30 cellular contexts compared by ENCODE assay signal in the genomic region with DNA sequence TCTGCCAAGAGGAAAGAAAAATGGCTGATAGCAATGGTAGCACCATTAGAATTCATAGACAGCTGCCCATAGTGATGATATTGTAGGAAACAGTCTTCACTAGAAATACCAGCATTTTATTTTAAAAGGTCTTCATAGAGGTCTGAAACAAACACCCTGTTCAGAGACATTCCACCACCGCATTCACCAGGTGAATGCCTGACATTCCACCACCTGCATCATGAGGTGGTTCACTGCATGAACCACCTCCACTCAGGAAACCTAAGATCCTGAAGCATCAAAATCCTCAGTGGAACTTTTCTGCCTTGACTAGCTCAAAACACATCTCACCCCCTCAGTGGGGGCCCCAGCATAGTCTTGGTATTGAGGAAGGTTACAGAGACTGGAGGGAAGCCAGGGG.
DNase-seq lines count a peak whose midpoint lies in the region; ATAC-seq, FAIRE-seq and TF ChIP-seq lines count a peak whose summit lies in the region.
"Had no signal": no experiment of that assay in that cellular context is flagged by ENCODE, and none has a peak within 500 bp of the region (broad histone marks: within the 10 kb centered on the region; RNA-seq: fewer than 3 reads in every experiment).

No MANE protein-coding gene starts in this region.

- H3K23ac ChIP-seq in H9 (ENCODE audit: insufficient read length, low read depth, low read length): no peak overlapping the region
- H3K23ac ChIP-seq in H1 (ENCODE audit: insufficient read length): no peak overlapping the region
- H3K23ac ChIP-seq in mesendoderm (ENCODE audit: low read length): no peak overlapping the region
- H3K23ac ChIP-seq in trophoblast cell (ENCODE audit: low read length): no peak overlapping the region

- H3K4ac ChIP-seq in H9 (ENCODE audit: low read depth, low read length) (no peak overlapping the region), H1 (replicated peaks; ENCODE audit: insufficient read length, low read depth, low read length) (no peak overlapping the region), mesendoderm (ENCODE audit: low read depth, low read length) (no peak overlapping the region), trophoblast cell (ENCODE audit: low read depth, low read length) (no peak overlapping the region)

- POLR2A ChIA-PET in H1 (lab: Charles Lee; ENCODE audit: partially characterized antibody): no interaction called here

- H2BK12ac ChIP-seq in H9 (ENCODE audit: insufficient read length, low read depth, low read length): no peak overlapping the region
- peak overlapping the region; percentile 91 for H2BK12ac ChIP-seq in H1 (ENCODE audit: low read depth, low read length)
- no peak overlapping the region for H2BK12ac ChIP-seq in trophoblast cell (ENCODE audit: low read length)

- peaks cover 4 to 12% (median 5%) of the 10 kb centered on the region in 3 experiments; a peak in 4 of 7 replicates for H3K36me3 Mint-ChIP-seq in H9 (ENCODE audit: insufficient read depth in 1 of 3, low read depth in 3 of 3)
- H3K36me3 Mint-ChIP-seq: CD14-positive monocyte had no signal

- peaks cover 0 to 3% of the 10 kb centered on the region in 2 experiments; a peak in 3 of 5 replicates for H3K9me3 Mint-ChIP-seq in H9
- H3K9me3 Mint-ChIP-seq: CD8-positive, alpha-beta memory T cell had no signal

- no peaks in the 10 kb centered on the region for H3K23me2 ChIP-seq in H9 (ENCODE audit: insufficient read length, low read depth, low read length, poor library complexity, severe bottlenecking)
- H3K23me2 ChIP-seq in H1 (ENCODE audit: low read depth, low read length): no peaks in the 10 kb centered on the region

- peaks cover 18 to 24% of the 10 kb centered on the region in 2 experiments for H3K4me1 Mint-ChIP-seq in H9
- H3K4me1 Mint-ChIP-seq: CD8-positive, alpha-beta memory T cell had no signal

- H2AFZ ChIP-seq in H9 (ENCODE audit: low read length) (no peak overlapping the region), H1 (ENCODE audit: low read length) (no peak overlapping the region), trophoblast cell (ENCODE audit: insufficient read depth, low read length, poor library complexity) (no peak overlapping the region)

- H4K12ac ChIP-seq in trophoblast cell (ENCODE audit: low read depth, low read length): no peak overlapping the region

- no peak overlapping the region for H3K4me3 Mint-ChIP-seq in H9
- H3K4me3 Mint-ChIP-seq: CD4-positive, alpha-beta memory T cell; CD4-positive, CD25-positive, alpha-beta regulatory T cell; CD8-positive, alpha-beta memory T cell had no signal

- DNase-seq in H9: no peak
- no peak for DNase-seq in H1 (ENCODE audit: low read depth in 1 of 2, low spot score in 2 of 2)
- peak; percentile 56 for DNase-seq in mesendoderm
- peak; percentile 38 to 75 for DNase-seq in trophoblast cell
- DNase-seq in retina: no peak
- no peak for DNase-seq in NCI-H69 (lab: John Stamatoyannopoulos, UW)
- DNase-seq in NOMO-1 treated with dmso at 0.1 percent for 144 hours (lab: John Stamatoyannopoulos, UW; ENCODE audit: unreplicated experiment): no peak
- DNase-seq: 8988T; ACHN; BE2C; C1 segment of cervical spinal cord; CD4-positive, alpha-beta memory T cell; CD4-positive, CD25-positive, alpha-beta regulatory T cell; CD8-positive, alpha-beta memory T cell; COR-L47; DMS 273 treated with DMSO at 0.1 percent for 48 hours; DMS153; DMS53; DMS79; DND-41; EL; GDM1 had no signal

- H3K27me3 Mint-ChIP-seq in H9 (ENCODE audit: low read depth): no peaks in the 10 kb centered on the region; the same call in 1 of the 2 replicates
- H3K27me3 Mint-ChIP-seq: CD4-positive, alpha-beta memory T cell; CD4-positive, CD25-positive, alpha-beta regulatory T cell; CD8-positive, alpha-beta memory T cell had no signal

- H3K14ac ChIP-seq in H9 (ENCODE audit: insufficient read depth, low read length) (no peak overlapping the region), H1 (ENCODE audit: insufficient read length) (no peak overlapping the region), trophoblast cell (ENCODE audit: low read length) (no peak overlapping the region)

- no peak for ATAC-seq in GM21737 (IDR thresholded peaks at IDR 0.05; ENCODE audit: unreplicated experiment)
- ATAC-seq: GM12878 had no signal

- H2BK120ac ChIP-seq in H9 (ENCODE audit: low read depth, low read length, poor library complexity, severe bottlenecking): no peak overlapping the region
- H2BK120ac ChIP-seq in H1 (replicated peaks; ENCODE audit: low read depth, low read length): no peak overlapping the region
- H2BK120ac ChIP-seq in mesendoderm (ENCODE audit: low read depth, low read length): no peak overlapping the region
- no peak overlapping the region for H2BK120ac ChIP-seq in trophoblast cell (ENCODE audit: insufficient read depth, low read length, poor library complexity)

- H3T11ph ChIP-seq in H9 (ENCODE audit: low read length): no peak overlapping the region

- H4K20me1 ChIP-seq in H9 (ENCODE audit: control insufficient read depth, insufficient read depth, insufficient read length) (no peaks in the 10 kb centered on the region), H1 (replicated peaks in 1 of 2; ENCODE audit: control insufficient read depth in 1 of 2, insufficient read depth in 2 of 2, low read length in 2 of 2) (no peaks in the 10 kb centered on the region)
- H4K20me1 ChIP-seq: BLaER1 had no signal

- H2BK20ac ChIP-seq in H9 (ENCODE audit: low read depth, low read length, poor library complexity, severe bottlenecking) (no peak overlapping the region), H1 (ENCODE audit: low read length) (0 out of 2 replicates have a peak overlapping the region, but pooled peaks have one; percentile 37)

- TF ChIP-seq POLR2A in H1 (IDR thresholded peaks at IDR 0.05; ENCODE audit: control extremely low read depth in 1 of 2, low read depth in 2 of 2, low read length in 2 of 2): no peak

- H2BK5ac ChIP-seq in H9 (ENCODE audit: insufficient read length, low read length) (no peak overlapping the region), H1 (ENCODE audit: low read depth, low read length) (peak overlapping the region; percentile 69; the same call in 1 of the 2 replicates), mesendoderm (ENCODE audit: low read length) (no peak overlapping the region), trophoblast cell (ENCODE audit: low read depth, low read length, poor library complexity) (no peak overlapping the region)

- no peak for FAIRE-seq in H1 (lab: Jason Lieb, UNC)
- FAIRE-seq: A204.1, GM12878, GM12892, GM18507, GM19239 had no signal

- peaks cover 7% of the 10 kb centered on the region; the same call in 1 of the 2 replicates for H3K4me1 ChIP-seq in H9 (ENCODE audit: insufficient read depth, low read length)
- peaks cover 0 to 17% (median 0%) of the 10 kb centered on the region in 4 experiments; a peak in 1 of 7 replicates for H3K4me1 ChIP-seq in H1 (replicated peaks in 1 of 4; ENCODE audit: control insufficient read depth in 3 of 4, insufficient read depth in 4 of 4, low read length in 3 of 4)
- peaks cover 4% of the 10 kb centered on the region for H3K4me1 ChIP-seq in mesendoderm (ENCODE audit: control insufficient read depth, low read depth, low read length)
- H3K4me1 ChIP-seq in trophoblast cell (ENCODE audit: control insufficient read depth in 1 of 2, insufficient read depth in 2 of 2, low read length in 2 of 2): no peaks in the 10 kb centered on the region
- H3K4me1 ChIP-seq: BE2C, BLaER1 had no signal

- CTCF ChIA-PET in H1 (lab: Charles Lee; ENCODE audit: partially characterized antibody): interaction anchor here (1.2 kb wide), 1 partner anchor 901 kb away, joined by 3 read pairs; no protein-coding TSS in a partner anchor

- no peak overlapping the region for H3K18ac ChIP-seq in H9 (ENCODE audit: insufficient read length, low read depth, low read length)
- peak overlapping the region; percentile 65; the same call in 1 of the 2 replicates for H3K18ac ChIP-seq in H1 (ENCODE audit: extremely low read depth, low read length)
- H3K18ac ChIP-seq in mesendoderm (ENCODE audit: low read length): no peak overlapping the region
- no peak overlapping the region for H3K18ac ChIP-seq in trophoblast cell (ENCODE audit: low read length)

- H3K36me3 ChIP-seq in H1 (ENCODE audit: control insufficient read depth in 2 of 4, insufficient read depth in 4 of 4, low read length in 3 of 4) (no peaks in the 10 kb centered on the region), mesendoderm (ENCODE audit: control insufficient read depth, insufficient read depth, low read length) (no peaks in the 10 kb centered on the region), trophoblast cell (ENCODE audit: control insufficient read depth in 1 of 2, insufficient read depth in 2 of 2, low read length in 2 of 2) (no peaks in the 10 kb centered on the region)
- H3K36me3 ChIP-seq: BE2C had no signal

- no peak overlapping the region for H2BK15ac ChIP-seq in H9 (ENCODE audit: low read depth, low read length)
- no peak overlapping the region for H2BK15ac ChIP-seq in H1 (ENCODE audit: low read length)
- H2BK15ac ChIP-seq in mesendoderm (replicated peaks; ENCODE audit: low read depth): peak overlapping the region; percentile 86

- H3K79me1 ChIP-seq in H9 (ENCODE audit: insufficient read depth, low read depth, low read length, poor library complexity, severe bottlenecking) (no peaks in the 10 kb centered on the region), H1 (ENCODE audit: low read depth, low read length) (no peaks in the 10 kb centered on the region), mesendoderm (ENCODE audit: low read length) (no peaks in the 10 kb centered on the region), trophoblast cell (ENCODE audit: low read length) (no peaks in the 10 kb centered on the region)

- H3K56ac ChIP-seq in H9 (ENCODE audit: insufficient read length, low read depth, low read length) (no peak overlapping the region), H1 (replicated peaks; ENCODE audit: insufficient read length, low read depth, low read length) (no peak overlapping the region), mesendoderm (ENCODE audit: low read length) (no peak overlapping the region)

- H2AK5ac ChIP-seq in H9 (ENCODE audit: insufficient read length, low read length) (no peak overlapping the region), H1 (ENCODE audit: low read depth, low read length) (peak overlapping the region; percentile 43; the same call in 1 of the 2 replicates), mesendoderm (ENCODE audit: low read length) (no peak overlapping the region), trophoblast cell (ENCODE audit: low read length) (no peak overlapping the region)

- H3K79me2 ChIP-seq in H9 (ENCODE audit: insufficient read depth, low read length) (no peaks in the 10 kb centered on the region), H1 (ENCODE audit: control insufficient read depth in 1 of 2, insufficient read depth in 2 of 2, low read length in 2 of 2) (no peaks in the 10 kb centered on the region), mesendoderm (ENCODE audit: control insufficient read depth, insufficient read depth, low read length) (no peaks in the 10 kb centered on the region), trophoblast cell (ENCODE audit: control insufficient read depth, insufficient read depth, low read length, poor library complexity) (no peaks in the 10 kb centered on the region)

- H4K5ac ChIP-seq in H9 (ENCODE audit: insufficient read length, low read depth, low read length) (no peak overlapping the region), H1 (ENCODE audit: insufficient read length, low read depth, low read length) (no peak overlapping the region), mesendoderm (ENCODE audit: low read length) (no peak overlapping the region)

- no peaks in the 10 kb centered on the region for H3K27me3 ChIP-seq in H9 (ENCODE audit: insufficient read depth, low read length)
- H3K27me3 ChIP-seq in H1 (replicated peaks in 1 of 4; ENCODE audit: control insufficient read depth in 3 of 4, extremely low read depth in 1 of 4, insufficient read depth in 3 of 4, low read length in 3 of 4): no peaks in the 10 kb centered on the region
- H3K27me3 ChIP-seq in mesendoderm (ENCODE audit: insufficient read depth, low read length, poor library complexity): no peaks in the 10 kb centered on the region
- no peaks in the 10 kb centered on the region for H3K27me3 ChIP-seq in trophoblast cell (ENCODE audit: insufficient read depth, low read length)
- H3K27me3 ChIP-seq: BE2C, BLaER1 had no signal

- no peak for TF ChIP-seq EP300 in H1 (IDR thresholded peaks at IDR 0.05; ENCODE audit: borderline replicate concordance in 1 of 2, low read depth in 2 of 2, low read length in 2 of 2)

- H4K91ac ChIP-seq in H9 (ENCODE audit: insufficient read length, low read depth, low read length) (no peak overlapping the region), H1 (replicated peaks; ENCODE audit: insufficient read length, low read length) (no peak overlapping the region), trophoblast cell (ENCODE audit: low read depth, low read length) (no peak overlapping the region)

- H3K9ac ChIP-seq in H9 (ENCODE audit: extremely low read depth, insufficient read length, low read length) (no peak overlapping the region), H1 (replicated peaks in 1 of 4; ENCODE audit: extremely low read depth in 1 of 4, low read depth in 3 of 4, low read length in 3 of 4) (no peak overlapping the region), mesendoderm (ENCODE audit: low read length) (no peak overlapping the region), trophoblast cell (ENCODE audit: low read length) (no peak overlapping the region)
- H3K9ac ChIP-seq: BLaER1 had no signal

- peak overlapping the region; percentile 4 for H3K4me2 ChIP-seq in H9 (ENCODE audit: insufficient read depth, insufficient read length, low read length)
- H3K4me2 ChIP-seq in H1 (ENCODE audit: insufficient read depth in 1 of 2, low read depth in 2 of 2, low read length in 2 of 2): 0 out of 4 replicates have a peak overlapping the region, but pooled peaks of 1 of the 2 experiments have one; percentile 12
- H3K4me2 ChIP-seq in mesendoderm (ENCODE audit: low read length): no peak overlapping the region
- H3K4me2 ChIP-seq in trophoblast cell (ENCODE audit: low read length): no peak overlapping the region
- H3K4me2 ChIP-seq: BLaER1 had no signal

- WGBS in H9 (ENCODE audit: extremely low coverage, insufficient read length, low lambda C conversion rate): no CpG with 5 or more reads among the region's 1 CpG
- 95% methylated on average over 1 of the region's 1 CpG; no CpG with 5 or more reads in 1 of the 2 experiments for WGBS in H1 (ENCODE audit: extremely low coverage in 1 of 2, insufficient coverage in 1 of 2, insufficient read length in 1 of 2, insufficient replicate concordance in 2 of 2, low coverage in 1 of 2, low lambda C conversion rate in 2 of 2, missing lambda C conversion rate in 1 of 2), 2 experiments
- WGBS in mesendoderm (ENCODE audit: extremely low coverage, insufficient coverage, low lambda C conversion rate): no CpG with 5 or more reads among the region's 1 CpG
- no CpG with 5 or more reads among the region's 1 CpG for WGBS in trophoblast cell (ENCODE audit: extremely low coverage, insufficient coverage, insufficient read length)

- no peak overlapping the region for H4K8ac ChIP-seq in H9 (replicated peaks; ENCODE audit: insufficient read length, low read depth, low read length)
- no peak overlapping the region for H4K8ac ChIP-seq in H1 (ENCODE audit: extremely low read depth, insufficient read depth, low read length)
- H4K8ac ChIP-seq in mesendoderm (ENCODE audit: low read depth, low read length): no peak overlapping the region
- H4K8ac ChIP-seq in trophoblast cell (ENCODE audit: low read depth, low read length): no peak overlapping the region

- peak overlapping the region in 1 of 3 experiments; percentile 52; a peak in 1 of 7 replicates for H3K27ac Mint-ChIP-seq in H9
- H3K27ac Mint-ChIP-seq: CD14-positive monocyte; CD4-positive, alpha-beta memory T cell; CD4-positive, CD25-positive, alpha-beta regulatory T cell; CD8-positive, alpha-beta memory T cell had no signal

- TF ChIP-seq CTCF in H9 (conservative IDR thresholded peaks at IDR 0.05) (no peak), H1 (IDR thresholded peaks at IDR 0.05; ENCODE audit: control extremely low read depth in 1 of 3, insufficient read depth in 1 of 3, low read depth in 1 of 3, low read length in 3 of 3) (no peak)

- no peaks in the 10 kb centered on the region for H3K9me3 ChIP-seq in H9 (ENCODE audit: control insufficient read depth, low read depth, low read length)
- H3K9me3 ChIP-seq in H1 (ENCODE audit: insufficient read depth in 2 of 2, low read depth in 1 of 2, low read length in 1 of 2): no peaks in the 10 kb centered on the region
- H3K9me3 ChIP-seq in trophoblast cell (ENCODE audit: insufficient read depth, low read depth, low read length): no peaks in the 10 kb centered on the region
- H3K9me3 ChIP-seq: BE2C had no signal

- TF ChIP-seq RAD21 in H1 (IDR thresholded peaks at IDR 0.05 in 1 of 2, conservative IDR thresholded peaks at IDR 0.05 in 1 of 2; ENCODE audit: low read depth in 2 of 2, low read length in 2 of 2): no peak

- H3K27ac ChIP-seq in H9 (ENCODE audit: insufficient read length, low read depth, low read length) (no peak overlapping the region), H1 (ENCODE audit: low read depth, low read length) (no peak overlapping the region), mesendoderm (ENCODE audit: low read depth, low read length) (no peak overlapping the region), trophoblast cell (ENCODE audit: low read depth, low read length) (no peak overlapping the region)
- H3K27ac ChIP-seq: BLaER1 had no signal

- no peak overlapping the region for H3K4me3 ChIP-seq in H1 (ENCODE audit: extremely low read depth in 1 of 4, insufficient read depth in 2 of 4, low read depth in 3 of 4, low read length in 4 of 4)
- H3K4me3 ChIP-seq in mesendoderm (ENCODE audit: low read length): no peak overlapping the region
- H3K4me3 ChIP-seq in trophoblast cell (ENCODE audit: low read depth, low read length): no peak overlapping the region
- H3K4me3 ChIP-seq: BLaER1, GM12878 had no signal

Comparison
In these comparisons a context has a peak if more than half of its experiments do, and no peak if none do; other contexts are left out.
1. DNase-seq: peak in mesendoderm (single experiment) and trophoblast cell (2 of 2); none in H9 (single experiment), H1 (0 of 2), retina (single experiment), NCI-H69 (single experiment) and NOMO-1 treated with dmso at 0.1 percent for 144 hours (single experiment).